ENCODE assay signal across 19 cellular contexts in genomic region chr3:160162440-160162839, GRCh38.
DNase-seq lines count a peak whose midpoint lies in the region; ATAC-seq and TF ChIP-seq lines count a peak whose summit lies in the region.
"Had no signal": no experiment of that assay in that cellular context is flagged by ENCODE, and none has a peak within 500 bp of the region (broad histone marks: within the 10 kb centered on the region; RNA-seq: fewer than 3 reads in every experiment).

No MANE protein-coding gene starts in this region.

- H3K4me3 ChIP-seq in SK-N-SH (ENCODE audit: low read depth in 2 of 2, low read length in 1 of 2) (no peak overlapping the region), osteoblast (ENCODE audit: insufficient read depth, low read length) (no peak overlapping the region), MM.1S (ENCODE audit: low read length) (no peak overlapping the region)
- H3K4me3 ChIP-seq: BLaER1 treated with 17β-estradiol and CSF1 and Interleukin-3, amounts not matched to agents 10 nM and 100 nM; GM23248; SJSA1 had no signal

- TF ChIP-seq CTCF in SK-N-SH (IDR thresholded peaks at IDR 0.05) (no peak), osteoblast (IDR thresholded peaks at IDR 0.05; ENCODE audit: extremely low read depth, low read depth, low read length) (no peak), MM.1S (IDR thresholded peaks at IDR 0.05; ENCODE audit: low read length) (no peak)

- no peaks in the 10 kb centered on the region for H3K36me3 ChIP-seq in SK-N-SH (replicated peaks in 1 of 2; ENCODE audit: control insufficient read depth in 1 of 2, insufficient read depth in 2 of 2, low read length in 1 of 2)
- H3K36me3 ChIP-seq in osteoblast (ENCODE audit: insufficient read depth, low read length), result no peaks in the 10 kb centered on the region
- no peaks in the 10 kb centered on the region for H3K36me3 ChIP-seq in MM.1S (replicated peaks; ENCODE audit: insufficient read depth, low read length)
- H3K36me3 ChIP-seq: BLaER1 treated with 17β-estradiol and CSF1 and Interleukin-3, amounts not matched to agents 10 nM and 100 nM; SJSA1 had no signal

- no peaks in the 10 kb centered on the region for H3K79me2 ChIP-seq in SK-N-SH (ENCODE audit: insufficient read depth)
- H3K79me2 ChIP-seq in osteoblast (ENCODE audit: insufficient read depth, low read length), result no peaks in the 10 kb centered on the region
- no peaks in the 10 kb centered on the region for H3K79me2 ChIP-seq in MM.1S (ENCODE audit: low read length)

- H3K4me1 ChIP-seq in SK-N-SH (ENCODE audit: control insufficient read depth in 1 of 2, insufficient read depth in 2 of 2, low read depth in 1 of 2, low read length in 1 of 2), result peaks cover 0 to 8% of the 10 kb centered on the region in 2 experiments; a peak in 2 of 4 replicates
- H3K4me1 ChIP-seq in osteoblast (ENCODE audit: insufficient read depth, low read length), result no peaks in the 10 kb centered on the region
- H3K4me1 ChIP-seq in MM.1S (ENCODE audit: low read length), result no peaks in the 10 kb centered on the region
- H3K4me1 ChIP-seq: BLaER1 treated with 17β-estradiol and CSF1 and Interleukin-3, amounts not matched to agents 10 nM and 100 nM; SJSA1 had no signal

- TF ChIP-seq EP300 in SK-N-SH (IDR thresholded peaks at IDR 0.05; ENCODE audit: borderline replicate concordance in 1 of 2, low read depth in 1 of 2, low read length in 1 of 2), result no peak

- no peak for TF ChIP-seq RAD21 in SK-N-SH (IDR thresholded peaks at IDR 0.05; ENCODE audit: low read length)

- H3K9me2 ChIP-seq in SK-N-SH (no peaks in the 10 kb centered on the region), MM.1S (replicated peaks; ENCODE audit: insufficient read depth, low read length) (no peaks in the 10 kb centered on the region)

- no peaks in the 10 kb centered on the region for H3K9me3 ChIP-seq in SK-N-SH
- no peaks in the 10 kb centered on the region for H3K9me3 ChIP-seq in osteoblast (ENCODE audit: low read depth, low read length)
- no peaks in the 10 kb centered on the region for H3K9me3 ChIP-seq in MM.1S (replicated peaks; ENCODE audit: insufficient read depth, low read length)
- H3K9me3 ChIP-seq: BLaER1 treated with 17β-estradiol and CSF1 and Interleukin-3, amounts not matched to agents 10 nM and 100 nM; SJSA1 had no signal

- H3K4me2 ChIP-seq in SK-N-SH (0 out of 2 replicates have a peak overlapping the region, but pooled peaks have one; percentile 13), osteoblast (ENCODE audit: insufficient read depth, low read length) (no peak overlapping the region), MM.1S (ENCODE audit: low read depth, low read length) (no peak overlapping the region)
- H3K4me2 ChIP-seq: BLaER1 treated with 17β-estradiol and CSF1 and Interleukin-3, amounts not matched to agents 10 nM and 100 nM had no signal

- H3K27me3 ChIP-seq in SK-N-SH (ENCODE audit: insufficient read depth) (no peaks in the 10 kb centered on the region), osteoblast (ENCODE audit: insufficient read depth, low read length) (no peaks in the 10 kb centered on the region), MM.1S (replicated peaks; ENCODE audit: insufficient read depth, low read length) (no peaks in the 10 kb centered on the region)
- H3K27me3 ChIP-seq: BLaER1 treated with 17β-estradiol and CSF1 and Interleukin-3, amounts not matched to agents 10 nM and 100 nM; SJSA1 had no signal

- CTCF ChIA-PET in SK-N-SH (lab: Yijun Ruan, JAX), result interaction anchor here (0.8 to 2.7 kb wide), 34 partner anchors 9 to 325 kb away, joined by 3 to 29 read pairs (median 5); partner anchors contain the start of gene C3orf80

- WGBS in SK-N-SH (ENCODE audit: low lambda C conversion rate), result 49% methylated on average over 5 of the region's 5 CpGs

- no peak for ATAC-seq in GM21576 (IDR thresholded peaks at IDR 0.05; ENCODE audit: unreplicated experiment)

- H3K27ac ChIP-seq in SK-N-SH (ENCODE audit: low read depth in 2 of 2, low read length in 1 of 2) (peak overlapping the region in 1 of 2 experiments; percentile 36; a peak in 1 of 4 replicates), osteoblast (ENCODE audit: low read depth, low read length) (no peak overlapping the region), MM.1S (ENCODE audit: low read length) (no peak overlapping the region)
- H3K27ac ChIP-seq: BLaER1 treated with 17β-estradiol and CSF1 and Interleukin-3, amounts not matched to agents 10 nM and 100 nM; GM23248; HL-60; SJSA1 had no signal

- DNase-seq in NCI-H1417 (lab: John Stamatoyannopoulos, UW) (peak in 2 of 3 experiments; percentile 15 to 69), NCI-H1417 treated with DMSO at 0.1 percent for 48 hours (lab: John Stamatoyannopoulos, UW) (no peak), SK-N-SH (peak; percentile 59), iPS DF 19.7 (ENCODE audit: low read depth, low spot score) (peak; percentile 57), osteoblast (ENCODE audit: insufficient read length, low spot score, missing footprints) (no peak), NCI-H1694 treated with DMSO at 0.1 percent for 48 hours (lab: John Stamatoyannopoulos, UW) (no peak), MM.1S (no peak)
- DNase-seq: 8988T; activated CD4-positive, alpha-beta T cell treated with anti-CD3 and anti-CD28 coated beads for 1 hour; activated effector memory CD4-positive, alpha-beta T cell treated with anti-CD3 and anti-CD28 coated beads, Interleukin-2, amount 50 U/mL, for 16 hours; DMS153; GM23248; Karpas-422; naive B cell; T1000 had no signal

- POLR2A ChIA-PET in SK-N-SH (lab: Yijun Ruan, JAX), result no interaction called here

- H4K20me1 ChIP-seq in SK-N-SH (ENCODE audit: insufficient read depth), result no peaks in the 10 kb centered on the region
- no peaks in the 10 kb centered on the region for H4K20me1 ChIP-seq in osteoblast (ENCODE audit: insufficient read depth, low read length)
- H4K20me1 ChIP-seq in MM.1S (ENCODE audit: insufficient read depth, low read length), result no peaks in the 10 kb centered on the region
- H4K20me1 ChIP-seq: BLaER1 treated with 17β-estradiol and CSF1 and Interleukin-3, amounts not matched to agents 10 nM and 100 nM had no signal

- H3F3A ChIP-seq in SK-N-SH (replicated peaks; ENCODE audit: insufficient read depth) (no peaks in the 10 kb centered on the region), MM.1S (ENCODE audit: insufficient read depth, low read length) (no peaks in the 10 kb centered on the region)

- H3K9ac ChIP-seq in SK-N-SH (no peak overlapping the region), MM.1S (ENCODE audit: low read length) (no peak overlapping the region)
- H3K9ac ChIP-seq: BLaER1 treated with 17β-estradiol and CSF1 and Interleukin-3, amounts not matched to agents 10 nM and 100 nM; GM23248 had no signal

- H2AFZ ChIP-seq in SK-N-SH (ENCODE audit: low read depth), result peak overlapping the region; percentile 42; the same call in 1 of the 2 replicates
- peak overlapping the region; percentile 44 for H2AFZ ChIP-seq in osteoblast (ENCODE audit: low read length)
- H2AFZ ChIP-seq in MM.1S (ENCODE audit: low read length), result no peak overlapping the region

TF ChIP-seq in SK-N-SH, 30 proteins besides CTCF, POLR2A, EP300 and RAD21:
- no peak for TF ChIP-seq TEAD4 (IDR thresholded peaks at IDR 0.05; ENCODE audit: borderline replicate concordance, insufficient read depth)
- TF ChIP-seq NFIC (IDR thresholded peaks at IDR 0.05; ENCODE audit: borderline replicate concordance), result no peak
- TF ChIP-seq, protein P1, sequence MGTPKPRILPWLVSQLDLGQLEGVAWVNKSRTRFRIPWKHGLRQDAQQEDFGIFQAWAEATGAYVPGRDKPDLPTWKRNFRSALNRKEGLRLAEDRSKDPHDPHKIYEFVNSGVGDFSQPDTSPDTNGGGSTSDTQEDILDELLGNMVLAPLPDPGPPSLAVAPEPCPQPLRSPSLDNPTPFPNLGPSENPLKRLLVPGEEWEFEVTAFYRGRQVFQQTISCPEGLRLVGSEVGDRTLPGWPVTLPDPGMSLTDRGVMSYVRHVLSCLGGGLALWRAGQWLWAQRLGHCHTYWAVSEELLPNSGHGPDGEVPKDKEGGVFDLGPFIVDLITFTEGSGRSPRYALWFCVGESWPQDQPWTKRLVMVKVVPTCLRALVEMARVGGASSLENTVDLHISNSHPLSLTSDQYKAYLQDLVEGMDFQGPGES (IDR thresholded peaks at IDR 0.05; ENCODE audit: low read depth, low read length), result no peak
- TF ChIP-seq GATA2 (CRISPR knock-in tag; IDR thresholded peaks at IDR 0.05), result no peak
- no peak for TF ChIP-seq FOXM1 (IDR thresholded peaks at IDR 0.05; ENCODE audit: low read depth)
- no peak for TF ChIP-seq FOSL2 (IDR thresholded peaks at IDR 0.05; ENCODE audit: borderline replicate concordance, low read depth)
- TF ChIP-seq SIN3A (IDR thresholded peaks at IDR 0.05; ENCODE audit: borderline replicate concordance, low read depth, low read length), result no peak
- no peak for TF ChIP-seq SMC3 (IDR thresholded peaks at IDR 0.05; ENCODE audit: low read depth, low read length)
- TF ChIP-seq, protein P2, sequence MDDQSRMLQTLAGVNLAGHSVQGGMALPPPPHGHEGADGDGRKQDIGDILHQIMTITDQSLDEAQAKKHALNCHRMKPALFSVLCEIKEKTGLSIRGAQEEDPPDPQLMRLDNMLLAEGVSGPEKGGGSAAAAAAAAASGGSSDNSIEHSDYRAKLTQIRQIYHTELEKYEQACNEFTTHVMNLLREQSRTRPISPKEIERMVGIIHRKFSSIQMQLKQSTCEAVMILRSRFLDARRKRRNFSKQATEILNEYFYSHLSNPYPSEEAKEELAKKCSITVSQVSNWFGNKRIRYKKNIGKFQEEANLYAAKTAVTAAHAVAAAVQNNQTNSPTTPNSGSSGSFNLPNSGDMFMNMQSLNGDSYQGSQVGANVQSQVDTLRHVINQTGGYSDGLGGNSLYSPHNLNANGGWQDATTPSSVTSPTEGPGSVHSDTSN (IDR thresholded peaks at IDR 0.05), result no peak
TF ChIP-seq in SK-N-SH: peak in this region for 0.

Comparison
In these comparisons a context has a peak if more than half of its experiments do, and no peak if none do; other contexts are left out.
1. DNase-seq: peak in NCI-H1417 (2 of 3), SK-N-SH (single experiment) and iPS DF 19.7 (single experiment); none in NCI-H1417 treated with DMSO at 0.1 percent for 48 hours (single experiment), osteoblast (single experiment), NCI-H1694 treated with DMSO at 0.1 percent for 48 hours (single experiment) and MM.1S (single experiment).